ENCODE assay signal across 15 cellular contexts in the genomic region with DNA sequence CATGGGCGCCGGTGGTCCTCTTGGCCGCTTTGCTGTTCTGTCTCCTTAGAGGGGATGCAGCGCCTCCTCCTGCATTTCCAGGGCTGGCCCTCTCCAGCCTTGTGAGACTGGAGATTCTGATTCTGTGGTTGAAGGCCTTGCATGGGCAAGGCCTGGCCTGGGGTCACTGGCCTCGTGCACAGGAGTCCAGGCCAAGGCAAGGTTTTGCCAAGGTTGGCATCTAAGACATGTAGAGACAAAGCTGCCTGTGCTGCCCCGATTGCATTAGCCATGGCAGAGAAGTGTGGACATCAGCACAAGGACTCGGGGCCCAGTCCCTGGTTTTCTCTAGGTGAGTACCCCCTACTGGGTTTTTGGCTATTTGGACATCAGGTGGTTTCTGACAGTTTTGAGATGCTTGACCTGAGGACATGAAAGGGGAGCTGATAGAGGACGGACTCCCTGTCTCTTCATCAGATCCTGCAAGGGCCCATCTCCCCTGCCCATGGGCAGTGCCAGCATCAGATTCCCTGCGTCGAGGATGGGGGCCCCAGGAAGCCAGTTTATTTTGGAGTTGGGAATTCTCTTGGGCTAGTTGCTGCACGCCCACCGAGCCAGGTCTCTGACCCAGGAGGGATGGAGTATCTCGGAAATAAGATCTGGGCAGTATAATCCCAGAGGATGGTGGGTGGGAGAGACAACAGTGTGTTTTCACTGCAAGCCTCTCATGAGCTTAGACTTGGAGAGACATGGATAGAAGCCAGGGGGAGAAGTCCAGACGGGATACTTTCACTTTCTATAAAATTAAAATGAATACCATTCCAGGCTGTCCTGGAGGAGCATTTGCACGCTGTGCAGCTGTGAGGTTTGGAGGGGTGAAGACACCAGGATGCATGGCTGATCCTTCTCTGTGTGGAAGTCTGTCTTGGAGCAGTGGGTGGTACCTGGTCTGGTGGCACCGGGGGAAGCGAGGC. TPM values are rescaled to one million over a fixed set of nuclear protein-coding genes. Genes with fewer than 3 reads are reported as not detected.
DNase-seq lines count a peak whose midpoint lies in the region; ATAC-seq, FAIRE-seq and TF ChIP-seq lines count a peak whose summit lies in the region.
"Had no signal": no experiment of that assay in that cellular context is flagged by ENCODE, and none has a peak within 500 bp of the region (broad histone marks: within the 10 kb centered on the region; RNA-seq: fewer than 3 reads in every experiment).

No MANE protein-coding gene starts in this region.

- H3K4me3 ChIP-seq in heart right ventricle (peak overlapping the region in 6 of 10 donors; percentile 12 to 46 (median 38)), osteoblast (ENCODE audit: insufficient read depth, low read length) (peak overlapping the region; percentile 60), uterus (peak overlapping the region in 1 of 2 donors; percentile 32)

- H3K4me3 Mint-ChIP-seq in MCF 10A (ENCODE audit: unreplicated experiment), result no peak overlapping the region
- H3K4me3 Mint-ChIP-seq: activated CD8-positive, alpha-beta T cell treated with anti-CD3 and anti-CD28 coated beads, Interleukin-2, amount 10 ng/mL, durations not matched to agents 7 days and 5 days; T-helper 2 cell treated with Interferon-gamma antibody and Interleukin-4, amounts not matched to agents 5 μg/mL and 100 μg/mL, for 36 hours had no signal

- no peak overlapping the region for H2AFZ ChIP-seq in osteoblast (ENCODE audit: low read length)

- peaks cover 26% of the 10 kb centered on the region for H3K36me3 Mint-ChIP-seq in MCF 10A (ENCODE audit: insufficient read depth, unreplicated experiment)

- H3K27ac Mint-ChIP-seq in MCF 10A (ENCODE audit: low read depth, unreplicated experiment), result peak overlapping the region; percentile 54
- H3K27ac Mint-ChIP-seq: activated CD8-positive, alpha-beta T cell treated with anti-CD3 and anti-CD28 coated beads, Interleukin-2, amount 10 ng/mL, durations not matched to agents 7 days and 5 days; T-helper 2 cell treated with Interferon-gamma antibody and Interleukin-4, amounts not matched to agents 5 μg/mL and 100 μg/mL, for 36 hours had no signal

- peaks cover 94% of the 10 kb centered on the region for H3K79me2 ChIP-seq in osteoblast (ENCODE audit: insufficient read depth, low read length)

- peaks cover 12% of the 10 kb centered on the region for H3K4me1 Mint-ChIP-seq in MCF 10A (ENCODE audit: insufficient read depth, unreplicated experiment)

- H3K4me2 ChIP-seq in osteoblast (ENCODE audit: insufficient read depth, low read length), result peak overlapping the region; percentile 85

- TF ChIP-seq CTCF in MCF 10A (IDR thresholded peaks at IDR 0.05; ENCODE audit: unreplicated experiment) (no peak), heart right ventricle (IDR thresholded peaks at IDR 0.05) (no peak), osteoblast (IDR thresholded peaks at IDR 0.05; ENCODE audit: extremely low read depth, low read depth, low read length) (no peak), uterus (IDR thresholded peaks at IDR 0.05) (no peak)

- peak overlapping the region in 6 of 10 donors; percentile 7 to 49 (median 34) for H3K27ac ChIP-seq in heart right ventricle
- peak overlapping the region; percentile 45 for H3K27ac ChIP-seq in osteoblast (ENCODE audit: low read depth, low read length)
- peak overlapping the region; percentile 49 to 51 for H3K27ac ChIP-seq in uterus

- TF ChIP-seq POLR2A in uterus (IDR thresholded peaks at IDR 0.05), result no peak

- H3K4me1 ChIP-seq in heart right ventricle, result peaks cover 4 to 81% (median 30%) of the 10 kb centered on the region in 9 donors
- H3K4me1 ChIP-seq in osteoblast (ENCODE audit: insufficient read depth, low read length), result peaks cover 21% of the 10 kb centered on the region
- peaks cover 0 to 6% of the 10 kb centered on the region in 2 donors for H3K4me1 ChIP-seq in uterus

- DNase-seq in MCF 10A (ENCODE audit: unreplicated experiment) (no peak), heart right ventricle (no peak), osteoblast (ENCODE audit: insufficient read length, low spot score, missing footprints) (peak; percentile 78), uterus (no peak), HTR-8/SVneo (ENCODE audit: insufficient read length, low spot score) (no peak), NCI-H1105 (lab: John Stamatoyannopoulos, UW) (no peak)
- DNase-seq: activated CD8-positive, alpha-beta T cell treated with anti-CD3 and anti-CD28 coated beads, Interleukin-2, amount 10 ng/mL, durations not matched to agents 7 days and 5 days; activated gamma-delta T cell treated with Interleukin-2 at 50 U/mL for 16 hours; Calu3; hippocampal formation; NCI-H1048; Peyer's patch; stimulated activated CD4-positive, alpha-beta T cell treated with anti-CD3 and anti-CD28 coated beads, Interleukin-2, amount 100 ng/mL, for 48 hours had no signal

- H3K36me3 ChIP-seq in heart right ventricle (peaks cover 0 to 19% (median 4%) of the 10 kb centered on the region in 9 donors), osteoblast (ENCODE audit: insufficient read depth, low read length) (peaks cover 16% of the 10 kb centered on the region), uterus (no peaks in the 10 kb centered on the region)

- POLR2A ChIA-PET in MCF 10A (lab: Yijun Ruan, JAX), result no interaction called here

- BruUV-seq in MCF 10A (replicated peaks; lab: Mats Ljungman, UMichigan), result no TSS peak

- H4K20me1 ChIP-seq in osteoblast (ENCODE audit: insufficient read depth, low read length), result peaks cover 17% of the 10 kb centered on the region

- WGBS in heart right ventricle, 2 donors, result 60 to 63% methylated on average over 17 of the region's 17 CpGs

- no peaks in the 10 kb centered on the region for H3K27me3 ChIP-seq in heart right ventricle
- H3K27me3 ChIP-seq in osteoblast (ENCODE audit: insufficient read depth, low read length), result no peaks in the 10 kb centered on the region
- H3K27me3 ChIP-seq in uterus, result no peaks in the 10 kb centered on the region
- H3K27me3 ChIP-seq: Peyer's patch had no signal

- intact Hi-C loops in MCF 10A (cut with micrococcal nuclease) (no loop called here), heart right ventricle (cut with DNase I) (loop anchor here in 1 of 10 donors (5.0 kb wide), 1 partner anchor 42 kb away; no protein-coding TSS in a partner anchor), uterus (cut with DNase I; ENCODE audit: low total_unique reads) (no loop called here)

- no peaks in the 10 kb centered on the region for H3K27me3 Mint-ChIP-seq in MCF 10A (ENCODE audit: insufficient read depth, unreplicated experiment)

- no peaks in the 10 kb centered on the region for H3K9me3 ChIP-seq in heart right ventricle
- H3K9me3 ChIP-seq in osteoblast (ENCODE audit: low read depth, low read length), result no peaks in the 10 kb centered on the region
- no peaks in the 10 kb centered on the region for H3K9me3 ChIP-seq in uterus
- H3K9me3 ChIP-seq: Peyer's patch had no signal

- CTCF ChIA-PET in MCF 10A (lab: Yijun Ruan, JAX), result interaction anchor here (0.6 kb wide), 1 partner anchor 38 kb away, joined by 3 read pairs; no protein-coding TSS in a partner anchor

- no peaks in the 10 kb centered on the region for H3K9me3 Mint-ChIP-seq in MCF 10A (ENCODE audit: unreplicated experiment)

- ATAC-seq in heart right ventricle (peak in 7 of 8 donors; percentile 44 to 76 (median 68)), HG03159 (IDR thresholded peaks at IDR 0.05; ENCODE audit: unreplicated experiment) (no peak)
- ATAC-seq: activated CD8-positive, alpha-beta T cell treated with anti-CD3 and anti-CD28 coated beads, Interleukin-2, amount 10 ng/mL, durations not matched to agents 7 days and 5 days had no signal

- no peak for FAIRE-seq in HTR-8/SVneo (lab: Jason Lieb, UNC)

RNA-seq across cellular contexts. Expression of a gene that starts 25.6 kb away (rescaled TPM):
- total RNA-seq in MCF 10A (2022) (40.0 and 42.4 TPM in 2 replicates), heart right ventricle (10 to 100 TPM; 18.0 to 26.7 (median 21.0) TPM), osteoblast (80.3 and 106 TPM in 2 replicates), uterus (100 to 1,000 TPM in 1 of 4 donors, 10 to 100 TPM in 3; 15.6 to 130 (median 65.0) TPM)
- polyA plus RNA-seq in heart right ventricle, result 1 to 10 TPM; 7.8 to 9.1 TPM
- total RNA-seq: activated CD8-positive, alpha-beta T cell treated with anti-CD3 and anti-CD28 coated beads, Interleukin-2, amount 10 ng/mL, durations not matched to agents 7 days and 5 days had no signal
